ENCODE assay signal across 15 cellular contexts in genomic region chr10:85603167-85603940, GRCh38.
"Had no signal": no experiment of that assay in that cellular context is flagged by ENCODE, and none has a peak within 500 bp of the region (broad histone marks: within the 10 kb centered on the region; RNA-seq: fewer than 3 reads in every experiment).

No MANE protein-coding gene starts in this region.

- H3K4me3 ChIP-seq: body of pancreas, left ventricle myocardium inferior, ovary, uterus had no signal

- H3K36me3 ChIP-seq: left ventricle myocardium inferior, ovary, uterus had no signal

- H3K9me3 ChIP-seq: body of pancreas, left ventricle myocardium inferior, ovary, uterus had no signal

- H3K27me3 ChIP-seq: body of pancreas, ovary, uterus had no signal

- H3K4me3 Mint-ChIP-seq: activated CD8-positive, alpha-beta T cell treated with anti-CD3 and anti-CD28 coated beads for 36 hours; activated naive CD4-positive, alpha-beta T cell treated with anti-CD3 and anti-CD28 coated beads, Interleukin-2, amount 50 U/mL, for 24 hours; dendritic cell treated with granulocyte-macrophage colony-stimulating factor and Interleukin-4, amounts not matched to agents 40 ng/mL and 50 ng/mL, for 4 days; memory B cell; T-helper 1 cell treated with Interleukin-12 subunit alpha and Interleukin-12 subunit beta and Interleukin-4 antibody, amounts not matched to agents 30 μg/mL and 1 μg/mL, for 36 hours had no signal

- H3K9me3 Mint-ChIP-seq: activated CD8-positive, alpha-beta T cell treated with anti-CD3 and anti-CD28 coated beads for 36 hours; activated naive CD4-positive, alpha-beta T cell treated with anti-CD3 and anti-CD28 coated beads, Interleukin-2, amount 50 U/mL, for 24 hours; activated T-helper 2 cell treated with anti-CD3 and anti-CD28 coated beads, Interferon-gamma antibody, Interleukin-2, Interleukin-4, amounts not matched to agents 10 μg/mL and 5 μg/mL and 100 μg/mL, durations not matched to agents 14 hours and 24 hours and 36 hours; dendritic cell treated with granulocyte-macrophage colony-stimulating factor and Interleukin-4, amounts not matched to agents 40 ng/mL and 50 ng/mL, for 4 days; T-helper 1 cell treated with Interleukin-12 subunit alpha and Interleukin-12 subunit beta and Interleukin-4 antibody, amounts not matched to agents 30 μg/mL and 1 μg/mL, for 36 hours had no signal

- H3K27ac ChIP-seq: body of pancreas, left ventricle myocardium inferior, ovary, uterus had no signal

- H3K36me3 Mint-ChIP-seq: activated naive CD4-positive, alpha-beta T cell treated with anti-CD3 and anti-CD28 coated beads, Interleukin-2, amount 50 U/mL, for 24 hours; memory B cell had no signal

- ATAC-seq: activated CD8-positive, alpha-beta T cell treated with anti-CD3 and anti-CD28 coated beads for 36 hours; body of pancreas; esophagus mucosa had no signal

- H3K27ac Mint-ChIP-seq: activated CD8-positive, alpha-beta T cell treated with anti-CD3 and anti-CD28 coated beads for 36 hours; activated naive CD4-positive, alpha-beta T cell treated with anti-CD3 and anti-CD28 coated beads, Interleukin-2, amount 50 U/mL, for 24 hours; activated T-helper 2 cell treated with anti-CD3 and anti-CD28 coated beads, Interferon-gamma antibody, Interleukin-2, Interleukin-4, amounts not matched to agents 10 μg/mL and 5 μg/mL and 100 μg/mL, durations not matched to agents 14 hours and 24 hours and 36 hours; dendritic cell treated with granulocyte-macrophage colony-stimulating factor and Interleukin-4, amounts not matched to agents 40 ng/mL and 50 ng/mL, for 4 days; memory B cell; T-helper 1 cell treated with Interleukin-12 subunit alpha and Interleukin-12 subunit beta and Interleukin-4 antibody, amounts not matched to agents 30 μg/mL and 1 μg/mL, for 36 hours had no signal

- H3K4me1 Mint-ChIP-seq: activated naive CD4-positive, alpha-beta T cell treated with anti-CD3 and anti-CD28 coated beads, Interleukin-2, amount 50 U/mL, for 24 hours; memory B cell had no signal

- H3K27me3 Mint-ChIP-seq: activated CD8-positive, alpha-beta T cell treated with anti-CD3 and anti-CD28 coated beads for 36 hours; activated naive CD4-positive, alpha-beta T cell treated with anti-CD3 and anti-CD28 coated beads, Interleukin-2, amount 50 U/mL, for 24 hours; dendritic cell treated with granulocyte-macrophage colony-stimulating factor and Interleukin-4, amounts not matched to agents 40 ng/mL and 50 ng/mL, for 4 days had no signal

- H3K4me1 ChIP-seq: body of pancreas, left ventricle myocardium inferior, uterus had no signal

- DNase-seq: activated CD8-positive, alpha-beta T cell treated with anti-CD3 and anti-CD28 coated beads for 36 hours; body of pancreas; foreskin fibroblast; glutamatergic neuron; left ventricle myocardium inferior; ovary; stimulated activated CD4-positive, alpha-beta T cell treated with anti-CD3 and anti-CD28 coated beads, Interleukin-15, amount 100 ng/mL, for 24 hours; stimulated activated CD4-positive, alpha-beta T cell treated with anti-CD3 and anti-CD28 coated beads, Interleukin-4, amount 100 ng/mL, for 24 hours; uterus had no signal
